23 cellular contexts compared by ENCODE assay signal in the genomic region with DNA sequence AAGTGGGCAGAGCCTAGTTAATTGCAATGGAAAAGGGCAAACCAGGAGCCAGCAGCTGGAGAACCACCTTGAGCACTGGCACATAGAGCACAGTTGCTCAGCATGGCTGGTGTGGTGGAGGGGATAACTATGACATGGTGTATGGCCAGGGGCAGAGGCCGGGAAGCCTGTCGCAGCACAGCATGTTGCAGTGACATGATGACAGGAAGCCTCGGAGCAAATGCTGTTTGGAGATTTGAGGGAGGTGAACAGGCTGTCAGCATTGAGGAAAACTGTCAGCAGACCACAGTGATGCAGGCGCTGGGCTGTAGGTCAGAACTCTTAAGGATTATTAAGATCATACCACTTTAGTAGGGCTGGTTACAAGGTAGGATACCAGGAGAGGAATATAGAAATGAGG.
"Had no signal": no experiment of that assay in that cellular context is flagged by ENCODE, and none has a peak within 500 bp of the region (broad histone marks: within the 10 kb centered on the region; RNA-seq: fewer than 3 reads in every experiment).

No MANE protein-coding gene starts in this region.

- FAIRE-seq: islet of Langerhans, pancreas, TTC549 had no signal

- H3K36me3 Mint-ChIP-seq: activated naive CD8-positive, alpha-beta T cell treated with anti-CD3 and anti-CD28 coated beads for 36 hours; memory B cell had no signal

- H3K27ac ChIP-seq: dorsolateral prefrontal cortex, gastrocnemius medialis, pancreas, upper lobe of left lung had no signal

- H3K36me3 ChIP-seq: gastrocnemius medialis, pancreas, upper lobe of left lung had no signal

- H3K4me1 ChIP-seq: pancreas, upper lobe of left lung had no signal

- H3K27me3 ChIP-seq: gastrocnemius medialis, upper lobe of left lung had no signal

- H3K4me3 Mint-ChIP-seq: activated CD4-positive, alpha-beta T cell treated with anti-CD3 and anti-CD28 coated beads, Interleukin-2, amount 10 ng/mL, durations not matched to agents 24 days and 14 days; activated naive CD8-positive, alpha-beta T cell treated with anti-CD3 and anti-CD28 coated beads for 36 hours; brain; memory B cell; neural crest cell; WTC11 had no signal

- H3K27ac Mint-ChIP-seq: activated CD4-positive, alpha-beta T cell treated with anti-CD3 and anti-CD28 coated beads, Interleukin-2, amount 10 ng/mL, durations not matched to agents 24 days and 14 days; activated naive CD8-positive, alpha-beta T cell treated with anti-CD3 and anti-CD28 coated beads for 36 hours; memory B cell had no signal

- H3K4me3 ChIP-seq: dorsolateral prefrontal cortex, gastrocnemius medialis, pancreas, upper lobe of left lung had no signal

- DNase-seq: activated CD4-positive, alpha-beta T cell treated with anti-CD3 and anti-CD28 coated beads, Interleukin-2, amount 10 ng/mL, durations not matched to agents 24 days and 14 days; activated CD8-positive, alpha-beta memory T cell treated with anti-CD3 and anti-CD28 coated beads, Interleukin-2, amount 50 U/mL, for 48 hours; activated gamma-delta T cell treated with Interleukin-2 at 50 U/mL for 16 hours; activated naive CD8-positive, alpha-beta T cell treated with anti-CD3 and anti-CD28 coated beads for 36 hours; amygdala; cerebellar nuclear complex; dorsolateral prefrontal cortex; erythroblast; gastrocnemius medialis; pancreas; stimulated activated CD4-positive, alpha-beta T cell treated with anti-CD3 and anti-CD28 coated beads, Interleukin-15, amount 100 ng/mL, for 24 hours; stimulated activated CD4-positive, alpha-beta T cell treated with anti-CD3 and anti-CD28 coated beads, Interleukin-4, amount 100 ng/mL, for 1 hour; stimulated activated CD8-positive, alpha-beta memory T cell treated with anti-CD3 and anti-CD28 coated beads, Interleukin-4, amount 100 ng/mL, for 48 hours; stimulated activated naive CD8-positive, alpha-beta T cell treated with anti-CD3 and anti-CD28 coated beads, Interleukin-15, Interleukin-2, amounts not matched to agents 100 U/mL and 50 U/mL, for 24 hours; SW 1271; upper lobe of left lung had no signal

- H3K4me1 Mint-ChIP-seq: activated CD4-positive, alpha-beta T cell treated with anti-CD3 and anti-CD28 coated beads, Interleukin-2, amount 10 ng/mL, durations not matched to agents 24 days and 14 days; activated naive CD8-positive, alpha-beta T cell treated with anti-CD3 and anti-CD28 coated beads for 36 hours; memory B cell had no signal

- ATAC-seq: gastrocnemius medialis; left lobe of liver; pancreas; stimulated activated naive CD8-positive, alpha-beta T cell treated with anti-CD3 and anti-CD28 coated beads, Interleukin-15, Interleukin-2, amounts not matched to agents 100 U/mL and 50 U/mL, for 24 hours; WTC11 had no signal

- H3K9me3 ChIP-seq: pancreas had no signal
